Comparison of ENCODE assay signal across 1 cellular context in genomic region chr6:78799682-78800081, GRCh38.
"Had no signal": no experiment of that assay in that cellular context is flagged by ENCODE, and none has a peak within 500 bp of the region (broad histone marks: within the 10 kb centered on the region; RNA-seq: fewer than 3 reads in every experiment).

No MANE protein-coding gene starts in this region.

- H3K4me3 ChIP-seq: MG63 had no signal

- H3K36me3 ChIP-seq: MG63 had no signal
